ENCODE assay signal across 28 cellular contexts in genomic region chr7:27349621-27350020, GRCh38.
"Had no signal": no experiment of that assay in that cellular context is flagged by ENCODE, and none has a peak within 500 bp of the region (broad histone marks: within the 10 kb centered on the region; RNA-seq: fewer than 3 reads in every experiment).

No MANE protein-coding gene starts in this region.

- H3K36me3 ChIP-seq: adrenal gland had no signal

- H3K4me3 ChIP-seq: adrenal gland, body of pancreas had no signal

- DNase-seq: activated CD4-positive, alpha-beta memory T cell treated with anti-CD3 and anti-CD28 coated beads for 36 hours; activated CD4-positive, alpha-beta T cell treated with anti-CD3 and anti-CD28 coated beads for 36 hours; activated CD4-positive, alpha-beta T cell treated with anti-CD3 and anti-CD28 coated beads, Interleukin-2, amount 10 ng/mL, durations not matched to agents 24 days and 14 days; activated CD4-positive, CD25-positive, alpha-beta regulatory T cell; activated CD4-positive, CD25-positive, alpha-beta regulatory T cell treated with anti-CD3 and anti-CD28 coated beads, Interleukin-2, amount 50 U/mL, for 72 hours; activated CD8-positive, alpha-beta memory T cell treated with anti-CD3 and anti-CD28 coated beads, Interleukin-2, amount 10 ng/mL, durations not matched to agents 7 days and 5 days; activated CD8-positive, alpha-beta memory T cell treated with anti-CD3 and anti-CD28 coated beads, Interleukin-2, amount 50 U/mL, for 4 hours; activated CD8-positive, alpha-beta T cell treated with anti-CD3 and anti-CD28 coated beads, Interleukin-2, amount 10 ng/mL, durations not matched to agents 7 days and 5 days; activated effector memory CD4-positive, alpha-beta T cell treated with anti-CD3 and anti-CD28 coated beads, Interleukin-2, amount 50 U/mL, for 16 hours; activated naive CD4-positive, alpha-beta T cell treated with anti-CD3 and anti-CD28 coated beads for 36 hours; activated naive CD8-positive, alpha-beta T cell treated with anti-CD3 and anti-CD28 coated beads for 36 hours; activated naive CD8-positive, alpha-beta T cell treated with anti-CD3 and anti-CD28 coated beads, Interleukin-2, amount 50 U/mL, for 24 hours; activated T-cell treated with anti-CD3 and anti-CD28 coated beads, Interleukin-2, amount 50 U/mL, for 1 hour; activated T-cell treated with anti-CD3 and anti-CD28 coated beads, Interleukin-2, amount 50 U/mL, for 48 hours; adrenal gland; amygdala; aorta; body of pancreas; caudate nucleus; cortex of kidney; dermis blood vessel endothelial cell; effector CD4-positive, alpha-beta T cell; effector memory CD8-positive, alpha-beta T cell; foreskin fibroblast; head of caudate nucleus; T-helper 17 cell; T1000 had no signal

- H3K27me3 ChIP-seq: adrenal gland, body of pancreas had no signal

- H3K9me3 ChIP-seq: adrenal gland, body of pancreas had no signal

- H3K4me1 ChIP-seq: body of pancreas had no signal

- H3K27ac ChIP-seq: adrenal gland, body of pancreas, epithelial cell of prostate had no signal

- ATAC-seq: activated CD4-positive, alpha-beta T cell treated with anti-CD3 and anti-CD28 coated beads for 36 hours; activated CD8-positive, alpha-beta memory T cell treated with anti-CD3 and anti-CD28 coated beads, Interleukin-2, amount 10 ng/mL, durations not matched to agents 7 days and 5 days; activated CD8-positive, alpha-beta T cell treated with anti-CD3 and anti-CD28 coated beads, Interleukin-2, amount 10 ng/mL, durations not matched to agents 7 days and 5 days; activated naive CD8-positive, alpha-beta T cell treated with anti-CD3 and anti-CD28 coated beads, Interleukin-2, amount 50 U/mL, for 24 hours; body of pancreas; effector memory CD8-positive, alpha-beta T cell; T-helper 17 cell had no signal
